In the genomic region with DNA sequence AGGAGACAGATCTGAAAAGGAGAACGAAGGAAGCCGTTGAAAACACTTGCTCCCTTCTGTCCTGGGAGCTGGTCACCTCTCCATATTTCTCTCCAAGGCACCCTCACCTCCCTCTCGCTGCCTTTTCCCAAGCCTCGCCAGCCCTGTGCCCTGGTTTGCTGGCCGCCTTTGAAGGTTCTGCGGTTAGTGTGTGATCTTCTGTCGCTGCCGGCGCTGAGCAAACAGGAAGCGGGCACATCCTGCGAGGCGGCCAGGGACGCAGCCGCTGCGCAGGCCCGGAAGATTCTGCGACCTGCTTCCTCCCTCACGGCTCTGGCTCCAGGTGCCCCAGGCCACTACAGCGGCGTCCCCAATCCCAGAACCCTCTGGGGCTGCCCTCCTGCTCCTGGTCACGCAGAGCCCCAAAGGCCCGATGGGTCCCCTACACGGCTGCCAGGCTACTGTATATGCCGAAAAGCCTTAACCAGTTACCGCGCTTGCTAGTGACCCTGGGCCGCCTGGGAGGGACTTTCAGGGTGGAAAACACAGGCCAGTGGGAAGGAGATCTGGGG, we compare ENCODE assay signal across 9 cellular contexts. TPM values are rescaled to one million over a fixed set of nuclear protein-coding genes. Genes with fewer than 3 reads are reported as not detected.
DNase-seq lines count a peak whose midpoint lies in the region; ATAC-seq, FAIRE-seq and TF ChIP-seq lines count a peak whose summit lies in the region.
"Had no signal": no experiment of that assay in that cellular context is flagged by ENCODE, and none has a peak within 500 bp of the region (broad histone marks: within the 10 kb centered on the region; RNA-seq: fewer than 3 reads in every experiment).

No MANE protein-coding gene starts in this region.

- H3K4me1 Mint-ChIP-seq in activated CD4-positive, alpha-beta T cell treated with anti-CD3 and anti-CD28 coated beads for 36 hours = peaks cover 50% of the 10 kb centered on the region

- DNase-seq in HT-29 (ENCODE audit: low spot score) = peak; percentile 83
- DNase-seq in activated CD4-positive, alpha-beta T cell treated with anti-CD3 and anti-CD28 coated beads for 36 hours = peak; percentile 84
- DNase-seq in epithelial cell of esophagus (ENCODE audit: low read depth) = peak; percentile 22
- DNase-seq in small intestine = peak; percentile 62
- no peak for DNase-seq in HuH-7.5 (ENCODE audit: low spot score)
- no peak for DNase-seq in foreskin keratinocyte
- no peak for DNase-seq in NCI-H1092 (lab: John Stamatoyannopoulos, UW)

- H3K4me3 Mint-ChIP-seq in activated CD4-positive, alpha-beta T cell treated with anti-CD3 and anti-CD28 coated beads for 36 hours = peak overlapping the region; percentile 71

- H3K27ac ChIP-seq in small intestine (ENCODE audit: low read depth in 1 of 2, low read length in 1 of 2) (peak overlapping the region; percentile 78 to 94), foreskin keratinocyte (no peak overlapping the region)

- no peaks in the 10 kb centered on the region for H3K9me3 Mint-ChIP-seq in activated CD4-positive, alpha-beta T cell treated with anti-CD3 and anti-CD28 coated beads for 36 hours (ENCODE audit: low read depth)

- no peaks in the 10 kb centered on the region for H3K9me3 ChIP-seq in small intestine (ENCODE audit: control insufficient read depth, low read depth)

- no peaks in the 10 kb centered on the region for H3K36me3 ChIP-seq in small intestine (ENCODE audit: control insufficient read depth in 2 of 2, insufficient read depth in 2 of 2, low read length in 2 of 2)

- no peak for TF ChIP-seq CTCF in epithelial cell of esophagus (IDR thresholded peaks at IDR 0.05; ENCODE audit: insufficient read depth, low read depth, low read length, missing control alignments)
- no peak for TF ChIP-seq CTCF in foreskin keratinocyte (conservative IDR thresholded peaks at IDR 0.05)

- H3K4me3 ChIP-seq in epithelial cell of esophagus (ENCODE audit: low read length) = no peak overlapping the region
- peak overlapping the region in 1 of 2 donors; percentile 26 for H3K4me3 ChIP-seq in small intestine (ENCODE audit: low read depth in 1 of 2, low read length in 2 of 2)

- POLR2A ChIA-PET in activated CD4-positive, alpha-beta T cell treated with anti-CD3 and anti-CD28 coated beads for 36 hours (lab: Charles Lee) = interaction anchor here (1.0 kb wide), 1 partner anchor 9 kb away, joined by 3 read pairs; no protein-coding TSS in a partner anchor

- peaks cover 26% of the 10 kb centered on the region for H3K36me3 Mint-ChIP-seq in activated CD4-positive, alpha-beta T cell treated with anti-CD3 and anti-CD28 coated beads for 36 hours (ENCODE audit: low read depth)

- H3K4me1 ChIP-seq in small intestine (ENCODE audit: control insufficient read depth in 2 of 2, insufficient read depth in 1 of 2, low read depth in 1 of 2, low read length in 1 of 2) (no peaks in the 10 kb centered on the region), foreskin keratinocyte (no peaks in the 10 kb centered on the region)

- 22 to 48% (median 39%) methylated on average over 22 to 27 of the region's 27 CpGs for WGBS in small intestine, 3 donors

- H3K27me3 ChIP-seq in small intestine (ENCODE audit: control insufficient read depth in 2 of 2, insufficient read depth in 2 of 2, low read length in 2 of 2) = no peaks in the 10 kb centered on the region
- H3K27me3 ChIP-seq in foreskin keratinocyte = no peaks in the 10 kb centered on the region

- no peaks in the 10 kb centered on the region for H3K27me3 Mint-ChIP-seq in activated CD4-positive, alpha-beta T cell treated with anti-CD3 and anti-CD28 coated beads for 36 hours

- ATAC-seq in GM18907 (IDR thresholded peaks at IDR 0.05; ENCODE audit: unreplicated experiment) (peak; percentile 26), foreskin keratinocyte (no peak)
- ATAC-seq in activated CD4-positive, alpha-beta T cell treated with anti-CD3 and anti-CD28 coated beads for 36 hours = peak; percentile 27

- no peak for FAIRE-seq in small intestine (lab: Jason Lieb, UNC)

- intact Hi-C loops in activated CD4-positive, alpha-beta T cell treated with anti-CD3 and anti-CD28 coated beads for 36 hours (cut with DNase I, micrococcal nuclease) = loop anchor here in 1 of 2 experiments (5.0 to 10.0 kb wide), 2 partner anchors 310 to 488 kb away; a partner anchor contains a TSS

- peak overlapping the region; percentile 95 for H3K27ac Mint-ChIP-seq in activated CD4-positive, alpha-beta T cell treated with anti-CD3 and anti-CD28 coated beads for 36 hours

- CTCF ChIA-PET in activated CD4-positive, alpha-beta T cell treated with anti-CD3 and anti-CD28 coated beads for 36 hours (lab: Charles Lee) = interaction anchor here (0.7 kb wide), 1 partner anchor 44 kb away, joined by 3 read pairs; no protein-coding TSS in a partner anchor

RNA-seq across cellular contexts. Expression of a gene that starts 2.5 kb away (rescaled TPM):
- total RNA-seq in HT-29 (2014; rRNA removed; shearing (Covaris generic)) = not detected in 2 replicates
- total RNA-seq in activated CD4-positive, alpha-beta T cell treated with anti-CD3 and anti-CD28 coated beads for 36 hours = 100 to 1,000 TPM; 118 to 126 TPM
- polyA plus RNA-seq in small intestine (10 to 100 TPM in 1 of 3 donors, 1 to 10 TPM in 2; 3.8 to 11.1 (median 7.0) TPM), foreskin keratinocyte (not detected in 2 replicates)
- total RNA-seq in foreskin keratinocyte = not detected in 2 replicates
- total RNA-seq: NCI-H460 had no signal

RNA-seq across cellular contexts. Expression of a gene that starts 38.5 kb away (rescaled TPM):
- total RNA-seq in HT-29 (2014; rRNA removed; shearing (Covaris generic)) = not detected in 2 replicates
- under 1 TPM; 0.43 to 0.63 TPM for total RNA-seq in activated CD4-positive, alpha-beta T cell treated with anti-CD3 and anti-CD28 coated beads for 36 hours
- polyA plus RNA-seq in small intestine = 10 to 100 TPM; 27.0 to 80.1 (median 27.3) TPM
- not detected in 2 replicates for total RNA-seq in foreskin keratinocyte
- polyA plus RNA-seq in foreskin keratinocyte = not detected in 2 replicates
- total RNA-seq: NCI-H460 had no signal

Comparison
In these comparisons a context has a peak if more than half of its experiments do, and no peak if none do; other contexts are left out.
1. DNase-seq: peak in HT-29 (single experiment), activated CD4-positive, alpha-beta T cell treated with anti-CD3 and anti-CD28 coated beads for 36 hours (single experiment), epithelial cell of esophagus (single experiment) and small intestine (single experiment); none in HuH-7.5 (single experiment), foreskin keratinocyte (0 of 2) and NCI-H1092 (single experiment).
2. RNA of a gene that starts 2.5 kb away (total RNA-seq): 118 to 126 TPM in activated CD4-positive, alpha-beta T cell treated with anti-CD3 and anti-CD28 coated beads for 36 hours; not detected in HT-29 and not detected in foreskin keratinocyte; every median in the first group is over 100 times any median in the second.